In genomic region chr12:15227004-15227679, GRCh38 we compare ENCODE assay signal across 9 cellular contexts. TPM values are rescaled to one million over a fixed set of nuclear protein-coding genes. Genes with fewer than 3 reads are reported as not detected.
DNase-seq lines count a peak whose midpoint lies in the region; ATAC-seq, FAIRE-seq and TF ChIP-seq lines count a peak whose summit lies in the region.
"Had no signal": no experiment of that assay in that cellular context is flagged by ENCODE, and none has a peak within 500 bp of the region (broad histone marks: within the 10 kb centered on the region; RNA-seq: fewer than 3 reads in every experiment).

No MANE protein-coding gene starts in this region.

- no peak overlapping the region for H3K27ac Mint-ChIP-seq in activated T-cell treated with anti-CD3 and anti-CD28 coated beads, Interleukin-2, amount 50 U/mL, for 72 hours
- H3K27ac Mint-ChIP-seq: dendritic cell treated with granulocyte-macrophage colony-stimulating factor and Interleukin-4, amounts not matched to agents 40 ng/mL and 50 ng/mL, for 4 days had no signal

- no peak overlapping the region for H3K4me3 ChIP-seq in pancreas
- no peak overlapping the region for H3K4me3 ChIP-seq in effector memory CD4-positive, alpha-beta T cell (ENCODE audit: insufficient read depth, low read depth, low read length, poor library complexity, severe bottlenecking)

- H3K9me3 Mint-ChIP-seq in activated T-cell treated with anti-CD3 and anti-CD28 coated beads, Interleukin-2, amount 50 U/mL, for 72 hours, result no peaks in the 10 kb centered on the region
- H3K9me3 Mint-ChIP-seq: dendritic cell treated with granulocyte-macrophage colony-stimulating factor and Interleukin-4, amounts not matched to agents 40 ng/mL and 50 ng/mL, for 4 days had no signal

- ATAC-seq in activated T-cell treated with anti-CD3 and anti-CD28 coated beads, Interleukin-2, amount 50 U/mL, for 72 hours (replicated peaks in 1 of 2), result peak in 1 of 2 donors; percentile 45
- ATAC-seq in HG03342 (IDR thresholded peaks at IDR 0.05; ENCODE audit: unreplicated experiment) (peak; percentile 68), pancreas (peak in 3 of 4 donors; percentile 72 to 79 (median 78))

- 7 to 9% methylated on average over 5 of the region's 5 CpGs for WGBS in pancreas, 2 donors

- H3K4me1 Mint-ChIP-seq in activated T-cell treated with anti-CD3 and anti-CD28 coated beads, Interleukin-2, amount 50 U/mL, for 72 hours (ENCODE audit: low read depth), result no peaks in the 10 kb centered on the region

- H3K36me3 Mint-ChIP-seq in activated T-cell treated with anti-CD3 and anti-CD28 coated beads, Interleukin-2, amount 50 U/mL, for 72 hours (ENCODE audit: insufficient read depth in 2 of 2), result no peaks in the 10 kb centered on the region

- no peaks in the 10 kb centered on the region for H3K27me3 ChIP-seq in pancreas
- peaks cover 8% of the 10 kb centered on the region for H3K27me3 ChIP-seq in effector memory CD4-positive, alpha-beta T cell (replicated peaks; ENCODE audit: control insufficient read depth, insufficient read depth, low read length, poor library complexity, severe bottlenecking)

- peak; percentile 93 for FAIRE-seq in pancreas (lab: Jason Lieb, UNC)

- peak; percentile 10 to 24 for DNase-seq in activated T-cell treated with anti-CD3 and anti-CD28 coated beads, Interleukin-2, amount 50 U/mL, for 72 hours
- DNase-seq in activated T-cell treated with anti-CD3 and anti-CD28 coated beads, Interleukin-2, amount 50 U/mL, for 1 hour, result no peak
- DNase-seq in SW480 (ENCODE audit: low spot score), result peak; percentile 15
- peak; percentile 71 for DNase-seq in fibroblast of peridontal ligament (ENCODE audit: extremely low read depth)
- DNase-seq in pancreas, result peak in 4 of 6 donors; percentile 20 to 58 (median 32)
- no peak for DNase-seq in DMS79 (lab: John Stamatoyannopoulos, UW)
- DNase-seq in effector memory CD4-positive, alpha-beta T cell, result no peak

- TF ChIP-seq CTCF in pancreas (IDR thresholded peaks at IDR 0.05), result peak; percentile 27 to 54 (median 41)

- H3K9me3 ChIP-seq in pancreas, result no peaks in the 10 kb centered on the region
- H3K9me3 ChIP-seq in effector memory CD4-positive, alpha-beta T cell (ENCODE audit: control insufficient read depth, low read length), result no peaks in the 10 kb centered on the region

- intact Hi-C loops in pancreas (cut with DNase I), result no loop called here

- H3K27me3 Mint-ChIP-seq in activated T-cell treated with anti-CD3 and anti-CD28 coated beads, Interleukin-2, amount 50 U/mL, for 72 hours (ENCODE audit: low read depth), result peaks cover 25% of the 10 kb centered on the region

- H3K4me3 Mint-ChIP-seq in activated T-cell treated with anti-CD3 and anti-CD28 coated beads, Interleukin-2, amount 50 U/mL, for 72 hours, result no peak overlapping the region
- H3K4me3 Mint-ChIP-seq: dendritic cell treated with granulocyte-macrophage colony-stimulating factor and Interleukin-4, amounts not matched to agents 40 ng/mL and 50 ng/mL, for 4 days had no signal

- H3K36me3 ChIP-seq in pancreas, result no peaks in the 10 kb centered on the region
- H3K36me3 ChIP-seq in effector memory CD4-positive, alpha-beta T cell (ENCODE audit: control insufficient read depth, insufficient read depth, low read length), result no peaks in the 10 kb centered on the region

- no peaks in the 10 kb centered on the region for H3K4me1 ChIP-seq in pancreas
- H3K4me1 ChIP-seq in effector memory CD4-positive, alpha-beta T cell (ENCODE audit: control insufficient read depth, insufficient read depth, low read length, poor library complexity, severe bottlenecking), result no peaks in the 10 kb centered on the region

- no peak overlapping the region for H3K27ac ChIP-seq in pancreas
- no peak overlapping the region for H3K27ac ChIP-seq in effector memory CD4-positive, alpha-beta T cell (ENCODE audit: insufficient read depth, low read length, poor library complexity, severe bottlenecking)

RNA-seq across cellular contexts. Expression of gene RERG, which starts 5.9 kb away (rescaled TPM):
- not detected for total RNA-seq in activated T-cell treated with anti-CD3 and anti-CD28 coated beads, Interleukin-2, amount 50 U/mL, for 72 hours
- total RNA-seq in pancreas, result 10 to 100 TPM in 1 of 6 donors, 1 to 10 TPM in 5; 2.0 to 10.4 (median 5.2) TPM
- polyA plus RNA-seq in pancreas, result 1 to 10 TPM; 6.4 to 6.7 TPM

Comparison
In these comparisons a context has a peak if more than half of its experiments do, and no peak if none do; other contexts are left out.
1. DNase-seq: peak in activated T-cell treated with anti-CD3 and anti-CD28 coated beads, Interleukin-2, amount 50 U/mL, for 72 hours (2 of 2), SW480 (single experiment), fibroblast of peridontal ligament (single experiment) and pancreas (4 of 6); none in activated T-cell treated with anti-CD3 and anti-CD28 coated beads, Interleukin-2, amount 50 U/mL, for 1 hour (single experiment), DMS79 (single experiment) and effector memory CD4-positive, alpha-beta T cell (0 of 3).